9 cellular contexts compared by ENCODE assay signal in genomic region chr19:58385313-58386165, GRCh38. TPM values are rescaled to one million over a fixed set of nuclear protein-coding genes. Genes with fewer than 3 reads are reported as not detected.
DNase-seq lines count a peak whose midpoint lies in the region; ATAC-seq, FAIRE-seq and TF ChIP-seq lines count a peak whose summit lies in the region.
"Had no signal": no experiment of that assay in that cellular context is flagged by ENCODE, and none has a peak within 500 bp of the region (broad histone marks: within the 10 kb centered on the region; RNA-seq: fewer than 3 reads in every experiment).

No MANE protein-coding gene starts in this region.

- TF ChIP-seq POLR2A in heart left ventricle (IDR thresholded peaks at IDR 0.05): no peak
- no peak for TF ChIP-seq POLR2A in vagina (IDR thresholded peaks at IDR 0.05)

- DNase-seq in heart left ventricle: peak in 1 of 5 donors; percentile 53
- no peak for DNase-seq in Right ventricle myocardium superior
- no peak for DNase-seq in bronchial epithelial cell (ENCODE audit: low read depth)
- DNase-seq in vagina (ENCODE audit: extremely low spot score in 2 of 2): no peak
- no peak for DNase-seq in head of caudate nucleus

- FAIRE-seq in bronchial epithelial cell (lab: Jason Lieb, UNC): no peak
- FAIRE-seq: endometrium had no signal

- 72 to 87% (median 80%) methylated on average over 9 to 16 of the region's 16 CpGs for WGBS in heart left ventricle, 4 donors

- peak overlapping the region; percentile 75 for H3K9ac ChIP-seq in muscle layer of colon (ENCODE audit: low read length)

- ATAC-seq in heart left ventricle (no peak), Right ventricle myocardium superior (ENCODE audit: poor library complexity) (no peak), GM21381 (IDR thresholded peaks at IDR 0.05; ENCODE audit: unreplicated experiment) (no peak), HG03469 (IDR thresholded peaks at IDR 0.05; ENCODE audit: unreplicated experiment) (no peak)

- intact Hi-C loops in heart left ventricle (cut with DNase I): loop anchor here in 2 of 10 donors (2.0 kb wide), 2 partner anchors 15 to 59 kb away; partner anchors contain the start of gene ZSCAN22 (in 1 of the 2)
- intact Hi-C loops in Right ventricle myocardium superior (cut with DNase I): no loop called here
- intact Hi-C loops in vagina (cut with DNase I): no loop called here
- intact Hi-C loops in head of caudate nucleus (cut with DNase I): no loop called here

- H3K4me3 ChIP-seq in heart left ventricle: peak overlapping the region; percentile 60 to 99 (median 77)
- peak overlapping the region; percentile 59 for H3K4me3 ChIP-seq in bronchial epithelial cell (ENCODE audit: low read depth, low read length)
- H3K4me3 ChIP-seq in muscle layer of colon (ENCODE audit: low read depth in 1 of 2, low read length in 2 of 2): peak overlapping the region; percentile 82 to 98
- H3K4me3 ChIP-seq in vagina: peak overlapping the region; percentile 76 to 91

- no peak for TF ChIP-seq CTCF in heart left ventricle (IDR thresholded peaks at IDR 0.05)
- no peak for TF ChIP-seq CTCF in bronchial epithelial cell (IDR thresholded peaks at IDR 0.05; ENCODE audit: insufficient read depth, low read length, severe bottlenecking)
- no peak for TF ChIP-seq CTCF in vagina (IDR thresholded peaks at IDR 0.05)

- H3K27me3 ChIP-seq in heart left ventricle: no peaks in the 10 kb centered on the region
- H3K27me3 ChIP-seq in bronchial epithelial cell (ENCODE audit: control insufficient read depth, insufficient read depth, low read length): no peaks in the 10 kb centered on the region
- no peaks in the 10 kb centered on the region for H3K27me3 ChIP-seq in muscle layer of colon (ENCODE audit: control insufficient read depth in 1 of 2, insufficient read depth in 2 of 2, low read length in 2 of 2)
- no peaks in the 10 kb centered on the region for H3K27me3 ChIP-seq in vagina

- H3K4me1 ChIP-seq in heart left ventricle (peaks cover 5 to 45% (median 34%) of the 10 kb centered on the region in 12 donors), muscle layer of colon (ENCODE audit: insufficient read depth, low read length) (peaks cover 32% of the 10 kb centered on the region), vagina (peaks cover 46% of the 10 kb centered on the region)

- peak overlapping the region; percentile 81 to 99 (median 97) for H3K27ac ChIP-seq in heart left ventricle
- H3K27ac ChIP-seq in muscle layer of colon (ENCODE audit: low read depth, low read length): peak overlapping the region; percentile 93
- peak overlapping the region; percentile 89 for H3K27ac ChIP-seq in vagina

- H3K36me3 ChIP-seq in heart left ventricle: peaks cover 0 to 26% (median 24%) of the 10 kb centered on the region in 9 donors
- peaks cover 6% of the 10 kb centered on the region for H3K36me3 ChIP-seq in bronchial epithelial cell (ENCODE audit: control insufficient read depth, insufficient read depth, low read length)
- H3K36me3 ChIP-seq in muscle layer of colon (ENCODE audit: insufficient read depth, low read length): peaks cover 13% of the 10 kb centered on the region
- peaks cover 0 to 18% of the 10 kb centered on the region in 2 donors for H3K36me3 ChIP-seq in vagina

- no peaks in the 10 kb centered on the region for H3K9me3 ChIP-seq in heart left ventricle
- no peaks in the 10 kb centered on the region for H3K9me3 ChIP-seq in muscle layer of colon (ENCODE audit: low read length)
- H3K9me3 ChIP-seq in vagina: no peaks in the 10 kb centered on the region

RNA-seq across cellular contexts. Expression of gene RPS5, which starts 1.5 kb away (rescaled TPM):
- 100 to 1,000 TPM; 346 to 753 (median 485) TPM for total RNA-seq in heart left ventricle
- polyA plus RNA-seq in heart left ventricle: 1,000 to 10,000 TPM in 1 of 2 donors, 100 to 1,000 TPM in 1; 417 to 1,718 TPM
- 481 TPM for total RNA-seq in Right ventricle myocardium superior
- 3,518 and 4,823 TPM in 2 replicates for total RNA-seq in bronchial epithelial cell
- total RNA-seq in vagina: 1,974 TPM

RNA-seq across cellular contexts. Expression of gene ZNF837, which starts 4.7 kb away (rescaled TPM):
- total RNA-seq in heart left ventricle (under 1 TPM in 7 of 9 donors, not detected in 2; 0.17 to 0.75 (median 0.63) TPM), Right ventricle myocardium superior (0.13 TPM), bronchial epithelial cell (2.4 and 2.6 TPM in 2 replicates), vagina (1.2 TPM)
- under 1 TPM; 0.24 to 0.57 TPM for polyA plus RNA-seq in heart left ventricle

RNA-seq across cellular contexts. Expression of gene RNF225, which starts 9.9 kb away (rescaled TPM):
- total RNA-seq in heart left ventricle: not detected
- not detected for polyA plus RNA-seq in heart left ventricle
- not detected for total RNA-seq in Right ventricle myocardium superior
- 0.79 and 1.9 TPM in 2 replicates for total RNA-seq in bronchial epithelial cell
- 0.98 TPM for total RNA-seq in vagina

RNA-seq across cellular contexts. Expression of gene ZNF584, which starts 22.9 kb away (rescaled TPM):
- total RNA-seq in heart left ventricle (10 to 100 TPM; 12.7 to 21.6 (median 16.9) TPM), Right ventricle myocardium superior (16.1 TPM), bronchial epithelial cell (8.2 and 9.7 TPM in 2 replicates), vagina (16.7 TPM)
- 10 to 100 TPM in 1 of 2 donors, 1 to 10 TPM in 1; 6.1 to 31.4 TPM for polyA plus RNA-seq in heart left ventricle

RNA-seq across cellular contexts. Expression of gene ZNF497, which starts 23.0 kb away (rescaled TPM):
- 1 to 10 TPM in 1 of 9 donors, under 1 TPM in 8; 0.18 to 1.1 (median 0.46) TPM for total RNA-seq in heart left ventricle
- polyA plus RNA-seq in heart left ventricle: under 1 TPM; 0.08 to 0.28 TPM
- total RNA-seq in Right ventricle myocardium superior: 0.30 TPM
- 0.53 and 2.2 TPM in 2 replicates for total RNA-seq in bronchial epithelial cell
- total RNA-seq in vagina: 3.4 TPM
